In the genomic region with DNA sequence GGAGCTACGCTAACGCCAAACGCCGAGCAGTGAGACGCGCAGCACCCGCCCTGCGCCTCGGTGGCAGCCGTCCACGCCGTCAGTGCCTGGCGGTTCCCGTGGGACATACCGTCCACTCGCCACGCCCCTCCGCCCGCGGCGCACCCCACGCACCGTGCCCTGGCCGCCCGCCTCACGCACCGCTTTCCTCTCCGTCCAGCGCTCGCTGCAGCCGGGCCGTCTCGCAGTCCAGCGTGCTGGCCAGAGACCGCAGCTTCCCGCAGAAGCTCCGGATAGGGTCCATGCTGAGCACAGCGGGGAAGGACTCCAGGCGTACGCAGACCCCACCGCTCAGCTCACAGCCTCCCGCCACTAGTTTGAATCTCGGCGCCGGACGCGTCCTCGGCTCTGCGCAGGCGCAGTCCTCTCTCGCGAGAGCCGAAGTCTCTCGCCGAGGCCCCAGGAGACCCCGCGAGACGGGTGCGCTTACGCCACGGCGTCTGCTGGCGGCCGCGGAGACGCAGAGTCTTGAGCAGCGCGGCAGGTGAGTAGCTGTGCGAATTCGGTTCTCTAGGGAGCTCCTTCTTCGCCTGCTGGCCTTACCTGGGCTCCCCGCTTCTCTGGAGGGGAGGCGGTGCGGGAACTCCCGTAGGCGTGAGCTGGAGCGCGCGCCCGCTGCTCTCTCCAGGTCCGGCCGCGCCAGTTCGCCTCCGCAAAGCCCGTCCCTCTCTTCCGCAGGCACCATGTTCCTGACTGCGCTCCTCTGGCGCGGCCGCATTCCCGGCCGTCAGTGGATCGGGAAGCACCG, we compare ENCODE assay signal across 8 cellular contexts. TPM values are rescaled to one million over a fixed set of nuclear protein-coding genes. Genes with fewer than 3 reads are reported as not detected.
DNase-seq lines count a peak whose midpoint lies in the region; ATAC-seq, FAIRE-seq and TF ChIP-seq lines count a peak whose summit lies in the region.

A gene (plus strand): TSS at position 464 of the 787 bp plus-strand sequence. CDS start 259 bp downstream, at position 723.
A gene (minus strand): TSS at position 358 of the 787 bp plus-strand sequence. CDS start 75 bp downstream, at position 283.

- H3K4me1 Mint-ChIP-seq in progenitor cell of endocrine pancreas (ENCODE audit: low read depth), result peaks cover 11% of the 10 kb centered on the region

- DNase-seq in GM12891 (ENCODE audit: insufficient read length, low spot score) (peak; percentile 92), NCI-H1436 treated with DMSO at 0.1 percent for 48 hours (lab: John Stamatoyannopoulos, UW) (peak; percentile 43), T-helper 1 cell (peak; percentile 88 to 96 (median 91)), amniotic epithelial cell (ENCODE audit: low read depth) (peak; percentile 87), left cardiac atrium (peak; percentile 94), progenitor cell of endocrine pancreas (ENCODE audit: low spot score, unreplicated experiment) (peak; percentile 94)

- H3K36me3 ChIP-seq in urinary bladder (ENCODE audit: insufficient read depth), result no peaks in the 10 kb centered on the region

- peaks cover 3% of the 10 kb centered on the region for H3K36me3 Mint-ChIP-seq in progenitor cell of endocrine pancreas (ENCODE audit: insufficient read depth)

- under 1% methylated on average over 95 of the region's 95 CpGs for WGBS in urinary bladder

- peak within 1 kb of the TSS; percentile 99 for H3K27ac Mint-ChIP-seq in progenitor cell of endocrine pancreas

- ATAC-seq in HG02840 (IDR thresholded peaks at IDR 0.05; ENCODE audit: low FRiP score, unreplicated experiment) (peak; percentile 90), left cardiac atrium (peak; percentile 98)

- peak; percentile 30 for TF ChIP-seq CTCF in progenitor cell of endocrine pancreas (IDR thresholded peaks at IDR 0.05; ENCODE audit: unreplicated experiment)

- intact Hi-C loops in left cardiac atrium (cut with DNase I), result loop anchor here in 1 of 2 donors (10.0 kb wide), 1 partner anchor 232 kb away; no protein-coding TSS in a partner anchor

- no peaks in the 10 kb centered on the region for H3K27me3 Mint-ChIP-seq in progenitor cell of endocrine pancreas

- TF ChIP-seq POLR2A in GM12891 (IDR thresholded peaks at IDR 0.05; ENCODE audit: low read depth, low read length), result peak; percentile 97

- H3K27ac ChIP-seq in urinary bladder (ENCODE audit: low read depth), result peak within 1 kb of the TSS; percentile 93

- H3K4me1 ChIP-seq in urinary bladder (ENCODE audit: insufficient read depth), result no peaks in the 10 kb centered on the region

- H3K9me3 Mint-ChIP-seq in progenitor cell of endocrine pancreas (ENCODE audit: low read depth), result no peaks in the 10 kb centered on the region

- peak within 1 kb of the TSS; percentile 77 for H3K4me3 ChIP-seq in urinary bladder (ENCODE audit: low read depth, low read length)

- peak within 1 kb of the TSS; percentile 98 for H3K4me3 Mint-ChIP-seq in progenitor cell of endocrine pancreas (ENCODE audit: low read depth)

- FAIRE-seq in GM12891 (lab: Jason Lieb, UNC), result peak; percentile 94

TF ChIP-seq in GM12891, 5 proteins besides CTCF, POLR2A, EP300 and RAD21:
- peak; percentile 93 for TF ChIP-seq TAF1 (IDR thresholded peaks at IDR 0.05; ENCODE audit: low read depth, low read length)
- no peak for TF ChIP-seq SPI1 (IDR thresholded peaks at IDR 0.05; ENCODE audit: low read depth, low read length)
- peak; percentile 93 for TF ChIP-seq POLR2AphosphoS5 (IDR thresholded peaks at IDR 0.05; ENCODE audit: low read depth, low read length)
- TF ChIP-seq POU2F2 (IDR thresholded peaks at IDR 0.05; ENCODE audit: low read depth, low read length), result peak; percentile 70; the same call in 1 of the 2 replicates
- TF ChIP-seq PAX5 (IDR thresholded peaks at IDR 0.05; ENCODE audit: insufficient read depth, low read length, severe bottlenecking), result no peak

RNA-seq across cellular contexts. Expression of the first gene that starts in this region (rescaled TPM):
- 26.9 TPM for polyA plus RNA-seq in GM12891 (2012; ENCODE audit: low read depth, missing spikeins)
- total RNA-seq in left cardiac atrium (10 to 100 TPM; 18.8 to 20.1 TPM), progenitor cell of endocrine pancreas (22.0 and 22.8 TPM in 2 replicates), urinary bladder (13.4 TPM)
- polyA plus RNA-seq in urinary bladder, result 22.2 TPM

RNA-seq across cellular contexts. Expression of the second gene that starts in this region (rescaled TPM):
- polyA plus RNA-seq in GM12891 (2012; ENCODE audit: low read depth, missing spikeins), result 14.6 TPM
- total RNA-seq in left cardiac atrium (1 to 10 TPM in 1 of 2 donors, under 1 TPM in 1; 0.24 to 1.1 TPM), progenitor cell of endocrine pancreas (14.3 and 16.2 TPM in 2 replicates), urinary bladder (16.7 TPM)
- 0.22 TPM for polyA plus RNA-seq in urinary bladder

Comparison
In these comparisons a context has a peak if more than half of its experiments do, and no peak if none do; other contexts are left out.
1. Peak in every context shown above with its lines: DNase-seq, ATAC-seq, H3K4me3 ChIP-seq and H3K27ac ChIP-seq.
2. DNase-seq: peak in every context shown above with its lines; median percentile 94 in left cardiac atrium; 94 in progenitor cell of endocrine pancreas; 92 in GM12891; 91 in T-helper 1 cell; 87 in amniotic epithelial cell; 43 in NCI-H1436 treated with DMSO at 0.1 percent for 48 hours.